ENCODE assay signal across 27 cellular contexts in the genomic region with DNA sequence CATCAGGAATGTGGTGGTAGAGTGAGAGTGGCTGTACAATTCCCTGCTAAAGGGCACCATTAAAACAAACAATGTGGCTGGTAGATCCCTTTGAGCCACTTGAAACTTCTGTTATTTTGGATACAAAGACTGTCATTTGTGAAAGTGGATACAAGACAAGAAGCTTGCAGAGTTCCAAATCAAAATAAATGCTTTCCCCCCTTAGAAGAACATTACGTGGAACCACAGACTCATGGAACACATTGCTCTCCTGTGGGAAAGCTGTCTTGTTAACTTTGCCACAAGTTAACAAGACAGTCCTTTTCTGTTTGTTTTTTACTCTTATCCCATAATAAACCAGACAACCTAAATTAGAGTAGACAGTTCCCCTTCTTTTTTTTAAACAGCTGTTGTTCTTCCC.
"Had no signal": no experiment of that assay in that cellular context is flagged by ENCODE, and none has a peak within 500 bp of the region (broad histone marks: within the 10 kb centered on the region; RNA-seq: fewer than 3 reads in every experiment).

No MANE protein-coding gene starts in this region.

- H3K36me3 Mint-ChIP-seq: mesothelial cell of epicardium; naive thymus-derived CD8-positive, alpha-beta T cell; stimulated activated effector memory CD8-positive, alpha-beta T cell treated with anti-CD3 and anti-CD28 coated beads, Interleukin-12 subunit alpha, Interleukin-12 subunit beta, amount 100 ng/mL, for 72 hours had no signal

- H3K4me1 ChIP-seq: left lung, right atrium auricular region, right lobe of liver, spleen, suprapubic skin, tibial artery, upper lobe of right lung had no signal

- DNase-seq: heart left ventricle; hypothalamus; immature natural killer cell; left lung; mesendoderm; naive thymus-derived CD8-positive, alpha-beta T cell; nephron progenitor cell; occipital lobe; ovary; right lobe of liver; small intestine; spleen; stimulated activated CD4-positive, alpha-beta T cell treated with anti-CD3 and anti-CD28 coated beads, Interleukin-4, amount 100 ng/mL, for 24 hours; stimulated activated naive CD4-positive, alpha-beta T cell; tibial artery; trophoblast cell; upper lobe of right lung had no signal

- H3K27ac Mint-ChIP-seq: immature natural killer cell; mesothelial cell of epicardium; nephron progenitor cell; neural progenitor cell; progenitor cell of endocrine pancreas; stimulated activated effector memory CD8-positive, alpha-beta T cell treated with anti-CD3 and anti-CD28 coated beads, Interleukin-12 subunit alpha, Interleukin-12 subunit beta, amount 100 ng/mL, for 72 hours; stimulated activated naive CD8-positive, alpha-beta T cell treated with anti-CD3 and anti-CD28 coated beads, Interleukin-15, Interleukin-2, amounts not matched to agents 100 ng/mL and 50 ng/mL, for 24 hours had no signal

- H3K9me3 ChIP-seq: heart left ventricle, neutrophil, ovary, right atrium auricular region, right lobe of liver, suprapubic skin, thoracic aorta, tibial artery, upper lobe of right lung had no signal

- H3K9ac ChIP-seq: neural progenitor cell had no signal

- H3K4me1 Mint-ChIP-seq: immature natural killer cell; mesothelial cell of epicardium; naive thymus-derived CD8-positive, alpha-beta T cell; stimulated activated effector memory CD8-positive, alpha-beta T cell treated with anti-CD3 and anti-CD28 coated beads, Interleukin-12 subunit alpha, Interleukin-12 subunit beta, amount 100 ng/mL, for 72 hours had no signal

- H3K4me3 ChIP-seq: heart left ventricle, left lung, lung, neural progenitor cell, ovary, right atrium auricular region, right lobe of liver, spleen, suprapubic skin, thoracic aorta, tibial artery, upper lobe of right lung had no signal

- H3K4me3 Mint-ChIP-seq: immature natural killer cell; mesothelial cell of epicardium; naive thymus-derived CD8-positive, alpha-beta T cell; nephron progenitor cell; neural progenitor cell; stimulated activated effector memory CD8-positive, alpha-beta T cell treated with anti-CD3 and anti-CD28 coated beads, Interleukin-12 subunit alpha, Interleukin-12 subunit beta, amount 100 ng/mL, for 72 hours; stimulated activated naive CD8-positive, alpha-beta T cell treated with anti-CD3 and anti-CD28 coated beads, Interleukin-15, Interleukin-2, amounts not matched to agents 100 ng/mL and 50 ng/mL, for 24 hours had no signal

- H3K27ac ChIP-seq: left lung, neural progenitor cell, neutrophil, ovary, right atrium auricular region, right lobe of liver, spleen, suprapubic skin, thoracic aorta, tibial artery, upper lobe of right lung had no signal

- H2AFZ ChIP-seq: neural progenitor cell had no signal

- H3K36me3 ChIP-seq: heart left ventricle, left lung, neural progenitor cell, neutrophil, ovary, right atrium auricular region, right lobe of liver, spleen, suprapubic skin, thoracic aorta, tibial artery, upper lobe of right lung had no signal

- H3K27me3 ChIP-seq: heart left ventricle, left lung, neural progenitor cell, neutrophil, ovary, right atrium auricular region, right lobe of liver, spleen, suprapubic skin, tibial artery, upper lobe of right lung had no signal

- H3K27me3 Mint-ChIP-seq: naive thymus-derived CD8-positive, alpha-beta T cell; progenitor cell of endocrine pancreas; stimulated activated naive CD8-positive, alpha-beta T cell treated with anti-CD3 and anti-CD28 coated beads, Interleukin-15, Interleukin-2, amounts not matched to agents 100 ng/mL and 50 ng/mL, for 24 hours had no signal

- H3K4me2 ChIP-seq: neural progenitor cell had no signal

- H3K9me3 Mint-ChIP-seq: stimulated activated naive CD8-positive, alpha-beta T cell treated with anti-CD3 and anti-CD28 coated beads, Interleukin-15, Interleukin-2, amounts not matched to agents 100 ng/mL and 50 ng/mL, for 24 hours had no signal
